ENCODE assay signal across 26 cellular contexts in the genomic region with DNA sequence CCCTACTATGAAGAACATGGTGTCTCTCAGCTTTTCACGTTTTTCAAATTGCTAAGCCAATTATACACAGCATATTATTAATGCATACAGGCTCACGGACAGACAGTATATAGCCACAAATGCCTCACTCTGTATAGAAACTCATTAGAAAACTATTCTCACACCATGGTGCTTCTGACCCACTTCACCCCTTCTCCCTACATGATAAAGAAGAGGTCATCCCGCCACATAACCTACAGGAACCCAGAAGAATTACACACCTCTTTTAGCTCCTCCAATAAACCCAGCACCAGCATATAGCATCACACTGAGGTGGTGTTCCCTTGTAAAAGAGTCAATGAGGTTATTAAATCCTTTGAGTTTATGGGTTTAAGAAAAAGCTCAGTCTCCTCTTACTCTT. TPM values are rescaled to one million over a fixed set of nuclear protein-coding genes. Genes with fewer than 3 reads are reported as not detected.
DNase-seq lines count a peak whose midpoint lies in the region; ATAC-seq and TF ChIP-seq lines count a peak whose summit lies in the region.
"Had no signal": no experiment of that assay in that cellular context is flagged by ENCODE, and none has a peak within 500 bp of the region (broad histone marks: within the 10 kb centered on the region; RNA-seq: fewer than 3 reads in every experiment).

No MANE protein-coding gene starts in this region.

- H3K27me3 Mint-ChIP-seq in WTC11 (ENCODE audit: low read depth) (no peaks in the 10 kb centered on the region), CD14-positive monocyte (ENCODE audit: low read depth in 3 of 3) (peaks cover 13 to 19% (median 16%) of the 10 kb centered on the region in 3 donors)
- H3K27me3 Mint-ChIP-seq: memory B cell had no signal

- H4K8ac ChIP-seq in mesendoderm (ENCODE audit: low read depth, low read length): no peak overlapping the region

- H3K36me3 ChIP-seq in left ventricle myocardium inferior (peaks cover 4% of the 10 kb centered on the region), mesendoderm (ENCODE audit: control insufficient read depth, insufficient read depth, low read length) (no peaks in the 10 kb centered on the region)
- H3K36me3 ChIP-seq: adrenal gland had no signal

- H3K79me1 ChIP-seq in mesendoderm (ENCODE audit: low read length): peaks cover 13% of the 10 kb centered on the region

- no peak overlapping the region for H4K5ac ChIP-seq in mesendoderm (ENCODE audit: low read length)

- ATAC-seq in Right ventricle myocardium inferior (no peak), WTC11 (peak; percentile 5; the same call in 1 of the 2 replicates), sciatic nerve (no peak)
- ATAC-seq: left cardiac atrium; Panc1; pancreas; stimulated activated naive CD8-positive, alpha-beta T cell treated with anti-CD3 and anti-CD28 coated beads, Interleukin-15, amount 100 ng/mL, for 72 hours had no signal

- no peak overlapping the region for H3K23ac ChIP-seq in mesendoderm (ENCODE audit: low read length)

- H3K4me3 ChIP-seq in left ventricle myocardium inferior: peak overlapping the region; percentile 34
- H3K4me3 ChIP-seq in mesendoderm (ENCODE audit: low read length): no peak overlapping the region
- H3K4me3 ChIP-seq: adrenal gland had no signal

- H3K9me3 Mint-ChIP-seq in WTC11 (no peaks in the 10 kb centered on the region), CD14-positive monocyte (peaks cover 0 to 5% (median 0%) of the 10 kb centered on the region in 7 donors)
- H3K9me3 Mint-ChIP-seq: activated CD4-positive, alpha-beta memory T cell treated with anti-CD3 and anti-CD28 coated beads, Interleukin-2, amount 10 ng/mL, durations not matched to agents 7 days and 5 days; activated naive CD4-positive, alpha-beta T cell treated with anti-CD3 and anti-CD28 coated beads for 36 hours; brain; immature natural killer cell; memory B cell; neural crest cell; stimulated activated naive CD8-positive, alpha-beta T cell treated with anti-CD3 and anti-CD28 coated beads, Interleukin-15, amount 100 ng/mL, for 72 hours had no signal

- TF ChIP-seq CTCF in left ventricle myocardium inferior (IDR thresholded peaks at IDR 0.05; ENCODE audit: borderline replicate concordance): no peak
- no peak for TF ChIP-seq CTCF in WTC11 (IDR thresholded peaks at IDR 0.05)
- TF ChIP-seq CTCF in CD14-positive monocyte (IDR thresholded peaks at IDR 0.05): no peak

- CTCF ChIA-PET in WTC11 (lab: Charles Lee): interaction anchor here (0.7 to 1.7 kb wide), 5 partner anchors 10 to 161 kb away, joined by 3 to 7 read pairs (median 4); no protein-coding TSS in a partner anchor

- no peaks in the 10 kb centered on the region for H3K9me3 ChIP-seq in left ventricle myocardium inferior (replicated peaks)
- H3K9me3 ChIP-seq: adrenal gland, pancreas, spleen, transverse colon had no signal

- H3K18ac ChIP-seq in mesendoderm (ENCODE audit: low read length): no peak overlapping the region

- H3K27ac ChIP-seq in left ventricle myocardium inferior (replicated peaks): no peak overlapping the region
- H3K27ac ChIP-seq in mesendoderm (ENCODE audit: low read depth, low read length): no peak overlapping the region
- H3K27ac ChIP-seq: pancreas, transverse colon had no signal

- no CpG with 5 or more reads among the region's 3 CpGs for WGBS in mesendoderm (ENCODE audit: extremely low coverage, insufficient coverage, low lambda C conversion rate)

- H2AK5ac ChIP-seq in mesendoderm (ENCODE audit: low read length): no peak overlapping the region

- H2BK120ac ChIP-seq in mesendoderm (ENCODE audit: low read depth, low read length): no peak overlapping the region

- no peak overlapping the region for H3K4ac ChIP-seq in mesendoderm (ENCODE audit: low read depth, low read length)

- H3K4me1 ChIP-seq in left ventricle myocardium inferior (peaks cover 71% of the 10 kb centered on the region), mesendoderm (ENCODE audit: control insufficient read depth, low read depth, low read length) (peaks cover 7% of the 10 kb centered on the region)

- H2BK5ac ChIP-seq in mesendoderm (ENCODE audit: low read length): no peak overlapping the region

- H3K27me3 ChIP-seq in left ventricle myocardium inferior (ENCODE audit: low read depth) (peaks cover 46% of the 10 kb centered on the region), mesendoderm (ENCODE audit: insufficient read depth, low read length, poor library complexity) (no peaks in the 10 kb centered on the region)
- H3K27me3 ChIP-seq: adrenal gland, dorsolateral prefrontal cortex, pancreas, transverse colon had no signal

- no peak overlapping the region for H3K4me3 Mint-ChIP-seq in WTC11
- H3K4me3 Mint-ChIP-seq in CD14-positive monocyte: no peak overlapping the region
- H3K4me3 Mint-ChIP-seq: activated CD4-positive, alpha-beta memory T cell treated with anti-CD3 and anti-CD28 coated beads, Interleukin-2, amount 10 ng/mL, durations not matched to agents 7 days and 5 days; activated naive CD4-positive, alpha-beta T cell treated with anti-CD3 and anti-CD28 coated beads for 36 hours; brain; CD4-positive, alpha-beta memory T cell; immature natural killer cell; memory B cell; neural crest cell; stimulated activated naive CD8-positive, alpha-beta T cell treated with anti-CD3 and anti-CD28 coated beads, Interleukin-15, amount 100 ng/mL, for 72 hours had no signal

- H3K4me2 ChIP-seq in mesendoderm (ENCODE audit: low read length): no peak overlapping the region

- H3K27ac Mint-ChIP-seq in WTC11: no peak overlapping the region
- no peak overlapping the region for H3K27ac Mint-ChIP-seq in CD14-positive monocyte
- H3K27ac Mint-ChIP-seq: activated CD4-positive, alpha-beta memory T cell treated with anti-CD3 and anti-CD28 coated beads, Interleukin-2, amount 10 ng/mL, durations not matched to agents 7 days and 5 days; activated naive CD4-positive, alpha-beta T cell treated with anti-CD3 and anti-CD28 coated beads for 36 hours; brain; CD4-positive, alpha-beta memory T cell; immature natural killer cell; memory B cell; stimulated activated naive CD8-positive, alpha-beta T cell treated with anti-CD3 and anti-CD28 coated beads, Interleukin-15, amount 100 ng/mL, for 72 hours had no signal

- H3K4me1 Mint-ChIP-seq in WTC11 (peaks cover 24% of the 10 kb centered on the region; the same call in 1 of the 2 replicates), CD14-positive monocyte (no peaks in the 10 kb centered on the region)
- H3K4me1 Mint-ChIP-seq: brain had no signal

- peaks cover 83% of the 10 kb centered on the region for H3K79me2 ChIP-seq in mesendoderm (ENCODE audit: control insufficient read depth, insufficient read depth, low read length)

- POLR2A ChIA-PET in WTC11 (lab: Charles Lee): interaction anchor here (0.7 kb wide), 2 partner anchors 50 to 100 kb away, joined by 3 read pairs; no protein-coding TSS in a partner anchor

- no peak overlapping the region for H3K56ac ChIP-seq in mesendoderm (ENCODE audit: low read length)

- DNase-seq in left ventricle myocardium inferior (no peak), Right ventricle myocardium inferior (ENCODE audit: missing footprints) (no peak), WTC11 (ENCODE audit: low spot score) (no peak), mesendoderm (peak; percentile 40), sciatic nerve (ENCODE audit: low spot score) (no peak), NCI-H146 (lab: John Stamatoyannopoulos, UW) (no peak), CD14-positive monocyte (ENCODE audit: low spot score) (no peak)
- DNase-seq in activated CD8-positive, alpha-beta memory T cell treated with anti-CD3 and anti-CD28 coated beads, Interleukin-2, amount 50 U/mL, for 48 hours: no peak
- DNase-seq: activated CD4-positive, alpha-beta memory T cell treated with anti-CD3 and anti-CD28 coated beads, Interleukin-2, amount 10 ng/mL, durations not matched to agents 7 days and 5 days; activated naive CD4-positive, alpha-beta T cell treated with anti-CD3 and anti-CD28 coated beads for 36 hours; adrenal gland; CD4-positive, alpha-beta memory T cell; dorsolateral prefrontal cortex; hypothalamus; immature natural killer cell; left cardiac atrium; NCI-H2029 treated with DMSO at 0.1 percent for 48 hours; pancreas; SHP77 treated with DMSO at 0.1 percent for 48 hours; spleen; stimulated activated naive CD8-positive, alpha-beta T cell treated with anti-CD3 and anti-CD28 coated beads, Interleukin-15, amount 100 ng/mL, for 72 hours; transverse colon had no signal

- no peak overlapping the region for H3K9ac ChIP-seq in mesendoderm (ENCODE audit: low read length)

- H2BK15ac ChIP-seq in mesendoderm (replicated peaks; ENCODE audit: low read depth): no peak overlapping the region

- intact Hi-C loops in left ventricle myocardium inferior (cut with micrococcal nuclease): loop anchor here (10.0 kb wide), 1 partner anchor 161 kb away; no protein-coding TSS in a partner anchor
- intact Hi-C loops in Right ventricle myocardium inferior (cut with DNase I): loop anchor here (10.0 kb wide), 3 partner anchors 141 to 811 kb away; no protein-coding TSS in a partner anchor
- intact Hi-C loops in sciatic nerve (cut with DNase I): no loop called here
- intact Hi-C loops in CD14-positive monocyte (cut with micrococcal nuclease): no loop called here

- H3K36me3 Mint-ChIP-seq in WTC11 (peaks cover 18% of the 10 kb centered on the region), CD14-positive monocyte (peaks cover 15 to 21% of the 10 kb centered on the region in 2 donors)
- H3K36me3 Mint-ChIP-seq: CD4-positive, alpha-beta memory T cell had no signal

TF ChIP-seq in WTC11, 78 proteins besides CTCF, POLR2A, EP300 and RAD21 (continues in another document):
- TF ChIP-seq, protein P1, sequence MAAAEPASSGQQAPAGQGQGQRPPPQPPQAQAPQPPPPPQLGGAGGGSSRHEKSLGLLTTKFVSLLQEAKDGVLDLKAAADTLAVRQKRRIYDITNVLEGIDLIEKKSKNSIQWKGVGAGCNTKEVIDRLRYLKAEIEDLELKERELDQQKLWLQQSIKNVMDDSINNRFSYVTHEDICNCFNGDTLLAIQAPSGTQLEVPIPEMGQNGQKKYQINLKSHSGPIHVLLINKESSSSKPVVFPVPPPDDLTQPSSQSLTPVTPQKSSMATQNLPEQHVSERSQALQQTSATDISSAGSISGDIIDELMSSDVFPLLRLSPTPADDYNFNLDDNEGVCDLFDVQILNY (CRISPR knock-in tag; IDR thresholded peaks at IDR 0.05): no peak

RNA-seq across cellular contexts. Expression of gene TLE1, which starts 5.6 kb away (rescaled TPM):
- total RNA-seq in left ventricle myocardium inferior (8.5 TPM), Right ventricle myocardium inferior (9.8 TPM), WTC11 (2021) (93.2 to 97.7 TPM (median 93.9 TPM) in 3 replicates), sciatic nerve (56.6 TPM)
- 35.4 TPM for polyA plus RNA-seq in mesendoderm (2013, experiment 1 of 2)
- 37.2 TPM for polyA plus RNA-seq in mesendoderm (2013, experiment 2 of 2)
- 1 to 10 TPM in 1 of 2 donors, under 1 TPM in 1; 0.46 to 2.5 TPM for polyA plus RNA-seq in CD14-positive monocyte

Comparison
In these comparisons a context has a peak if more than half of its experiments do, and no peak if none do; other contexts are left out.
1. intact Hi-C loops: an anchor here in left ventricle myocardium inferior (10.0 kb wide) and Right ventricle myocardium inferior (10.0 kb wide); none called in sciatic nerve and CD14-positive monocyte.